Comparison of ENCODE assay signal across 8 cellular contexts in genomic region chr2:200455958-200456421, GRCh38.
DNase-seq lines count a peak whose midpoint lies in the region; ATAC-seq lines count a peak whose summit lies in the region.

No MANE protein-coding gene starts in this region.

- ATAC-seq in GM21515 (IDR thresholded peaks at IDR 0.05; ENCODE audit: unreplicated experiment) (peak; percentile 44), GM19023 (IDR thresholded peaks at IDR 0.05; ENCODE audit: unreplicated experiment) (no peak), HG03280 (IDR thresholded peaks at IDR 0.05; ENCODE audit: unreplicated experiment) (no peak)

- DNase-seq in CMK (ENCODE audit: low read depth): peak; percentile 3
- DNase-seq in NAMALWA (ENCODE audit: low spot score): peak; percentile 51
- DNase-seq in globus pallidus (ENCODE audit: low spot score): peak; percentile 69
- no peak for DNase-seq in NCI-H524 treated with DMSO at 0.1 percent for 48 hours (lab: John Stamatoyannopoulos, UW)
- no peak for DNase-seq in ecto neural progenitor cell (ENCODE audit: low spot score)

Comparison
In these comparisons a context has a peak if more than half of its experiments do, and no peak if none do; other contexts are left out.
1. DNase-seq: peak in CMK (single experiment), NAMALWA (single experiment) and globus pallidus (single experiment); none in NCI-H524 treated with DMSO at 0.1 percent for 48 hours (single experiment) and ecto neural progenitor cell (single experiment).